11 cellular contexts compared by ENCODE assay signal in the genomic region with DNA sequence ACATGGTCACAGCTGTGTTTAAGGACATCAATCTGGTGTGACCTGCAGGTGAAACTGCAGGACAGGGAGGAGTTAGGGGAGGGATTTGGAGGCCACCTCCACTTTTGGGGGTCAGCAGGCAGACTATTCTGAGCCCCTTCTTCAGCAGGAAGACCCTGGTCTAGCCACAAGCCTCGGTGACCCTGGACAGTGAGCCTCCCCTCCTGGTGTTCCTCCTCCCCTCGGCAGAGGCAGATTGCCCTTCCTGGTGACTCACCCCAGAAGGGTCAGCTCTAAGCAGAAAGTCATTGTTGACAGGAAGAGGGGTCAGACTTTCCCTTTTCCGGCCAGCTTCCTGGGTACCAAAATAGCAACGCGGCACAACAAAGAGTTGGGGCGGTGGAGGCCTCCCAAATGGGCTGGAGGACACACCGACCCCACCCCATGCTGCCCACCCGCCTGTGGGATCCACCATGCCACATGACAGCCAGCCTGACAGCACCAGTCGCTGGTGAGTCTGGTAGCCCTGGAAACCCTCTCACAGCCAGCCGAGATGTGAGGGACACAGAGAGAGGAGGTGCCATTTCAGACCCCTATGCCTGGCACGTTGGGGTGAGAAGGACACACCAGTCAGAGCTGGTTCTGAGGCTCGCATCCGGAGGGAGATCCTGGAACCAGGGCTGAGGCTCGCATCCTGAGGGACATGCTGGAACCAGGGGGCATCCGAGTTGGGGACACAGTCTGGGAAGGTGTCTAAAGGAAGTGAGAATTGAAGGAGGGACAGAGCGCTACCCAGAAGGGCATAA. TPM values are rescaled to one million over a fixed set of nuclear protein-coding genes. Genes with fewer than 3 reads are reported as not detected.
DNase-seq lines count a peak whose midpoint lies in the region; TF ChIP-seq lines count a peak whose summit lies in the region.
"Had no signal": no experiment of that assay in that cellular context is flagged by ENCODE, and none has a peak within 500 bp of the region (broad histone marks: within the 10 kb centered on the region; RNA-seq: fewer than 3 reads in every experiment).

No MANE protein-coding gene starts in this region.

- WGBS in SK-N-SH (ENCODE audit: low lambda C conversion rate): 59% methylated on average over 15 of the region's 16 CpGs
- WGBS in lower leg skin, 2 donors: 64 to 67% methylated on average over 15 to 16 of the region's 16 CpGs

- CTCF ChIA-PET in SK-N-SH (lab: Yijun Ruan, JAX): interaction anchor here (0.8 kb wide), 1 partner anchor 57 kb away, joined by 3 read pairs; no protein-coding TSS in a partner anchor

- no peaks in the 10 kb centered on the region for H3K9me2 ChIP-seq in SK-N-SH

- H3K4me2 ChIP-seq in SK-N-SH: peak overlapping the region; percentile 58

- 0 out of 2 replicates have a peak overlapping the region, but pooled peaks have one; percentile 11 for H2AFZ ChIP-seq in SK-N-SH (ENCODE audit: low read depth)

- TF ChIP-seq EP300 in SK-N-SH (IDR thresholded peaks at IDR 0.05; ENCODE audit: borderline replicate concordance in 1 of 2, low read depth in 1 of 2, low read length in 1 of 2): no peak

- intact Hi-C loops in posterior vena cava (cut with DNase I) (no loop called here), lower leg skin (cut with DNase I; ENCODE audit: low total_unique reads) (no loop called here), vagina (cut with DNase I) (no loop called here)

- H3F3A ChIP-seq in SK-N-SH (replicated peaks; ENCODE audit: insufficient read depth): no peaks in the 10 kb centered on the region

- no peak for TF ChIP-seq RAD21 in SK-N-SH (IDR thresholded peaks at IDR 0.05; ENCODE audit: low read length)

- peaks cover 0 to 4% of the 10 kb centered on the region in 2 experiments; a peak in 2 of 4 replicates for H3K4me1 ChIP-seq in SK-N-SH (ENCODE audit: control insufficient read depth in 1 of 2, insufficient read depth in 2 of 2, low read depth in 1 of 2, low read length in 1 of 2)
- peaks cover 16% of the 10 kb centered on the region for H3K4me1 ChIP-seq in vagina

- H3K36me3 ChIP-seq in SK-N-SH (replicated peaks in 1 of 2; ENCODE audit: control insufficient read depth in 1 of 2, insufficient read depth in 2 of 2, low read length in 1 of 2): no peaks in the 10 kb centered on the region
- H3K36me3 ChIP-seq in vagina: no peaks in the 10 kb centered on the region
- H3K36me3 ChIP-seq: cardiac muscle cell had no signal

- DNase-seq in ELR (ENCODE audit: low read depth): peak; percentile 81
- DNase-seq in SK-N-SH: no peak
- peak; percentile 31 for DNase-seq in fibroblast of peridontal ligament (ENCODE audit: extremely low read depth)
- DNase-seq in posterior vena cava (ENCODE audit: low spot score): peak; percentile 87
- DNase-seq in anterior cingulate cortex (lab: John Stamatoyannopoulos, UW): no peak
- no peak for DNase-seq in lower leg skin (ENCODE audit: low spot score in 2 of 2)
- no peak for DNase-seq in activated CD4-positive, alpha-beta T cell treated with anti-CD3 and anti-CD28 coated beads, Interleukin-2, amount 50 U/mL, for 1 hour
- DNase-seq in vagina (ENCODE audit: extremely low spot score in 2 of 2): no peak
- DNase-seq: stimulated activated naive CD4-positive, alpha-beta T cell treated with Interleukin-2 at 50 U/mL for 16 hours had no signal

- H3K9ac ChIP-seq in SK-N-SH: 0 out of 2 replicates have a peak overlapping the region, but pooled peaks have one; percentile 23

- H3K79me2 ChIP-seq in SK-N-SH (ENCODE audit: insufficient read depth): no peaks in the 10 kb centered on the region

- H3K4me3 ChIP-seq in SK-N-SH (ENCODE audit: low read depth in 2 of 2, low read length in 1 of 2) (no peak overlapping the region), lower leg skin (ENCODE audit: low read depth, poor library complexity, severe bottlenecking) (no peak overlapping the region), vagina (no peak overlapping the region)
- H3K4me3 ChIP-seq: cardiac muscle cell had no signal

- H3K27ac ChIP-seq in SK-N-SH (ENCODE audit: low read depth in 2 of 2, low read length in 1 of 2) (no peak overlapping the region), vagina (no peak overlapping the region)
- H3K27ac ChIP-seq: cardiac muscle cell, HL-60 had no signal

- H3K9me3 ChIP-seq in SK-N-SH (no peaks in the 10 kb centered on the region), vagina (no peaks in the 10 kb centered on the region)

- no peaks in the 10 kb centered on the region for H4K20me1 ChIP-seq in SK-N-SH (ENCODE audit: insufficient read depth)

- H3K27me3 ChIP-seq in SK-N-SH (ENCODE audit: insufficient read depth) (no peaks in the 10 kb centered on the region), vagina (no peaks in the 10 kb centered on the region)
- H3K27me3 ChIP-seq: cardiac muscle cell had no signal

- no peak for TF ChIP-seq POLR2A in lower leg skin (IDR thresholded peaks at IDR 0.05)
- no peak for TF ChIP-seq POLR2A in vagina (IDR thresholded peaks at IDR 0.05)

- POLR2A ChIA-PET in SK-N-SH (lab: Yijun Ruan, JAX): no interaction called here

- TF ChIP-seq CTCF in SK-N-SH (IDR thresholded peaks at IDR 0.05) (no peak), lower leg skin (IDR thresholded peaks at IDR 0.05) (no peak), vagina (IDR thresholded peaks at IDR 0.05) (no peak)

TF ChIP-seq in SK-N-SH, 30 proteins besides CTCF, POLR2A, EP300 and RAD21:
- TF ChIP-seq GATA2 (CRISPR knock-in tag; IDR thresholded peaks at IDR 0.05) (no peak), FOSL2 (IDR thresholded peaks at IDR 0.05; ENCODE audit: borderline replicate concordance, low read depth) (peak; percentile 74; the same call in 1 of the 2 replicates), MEF2A (IDR thresholded peaks at IDR 0.05; ENCODE audit: borderline replicate concordance, low read depth) (peak; percentile 81; the same call in 1 of the 2 replicates), RXRA (IDR thresholded peaks at IDR 0.05; ENCODE audit: borderline replicate concordance, low read depth) (peak; percentile 78; the same call in 1 of the 2 replicates), ELF1 (IDR thresholded peaks at IDR 0.05) (peak; percentile 35; the same call in 1 of the 2 replicates), TCF12 (IDR thresholded peaks at IDR 0.05) (peak; percentile 25; the same call in 1 of the 2 replicates)
- TF ChIP-seq, protein P1, sequence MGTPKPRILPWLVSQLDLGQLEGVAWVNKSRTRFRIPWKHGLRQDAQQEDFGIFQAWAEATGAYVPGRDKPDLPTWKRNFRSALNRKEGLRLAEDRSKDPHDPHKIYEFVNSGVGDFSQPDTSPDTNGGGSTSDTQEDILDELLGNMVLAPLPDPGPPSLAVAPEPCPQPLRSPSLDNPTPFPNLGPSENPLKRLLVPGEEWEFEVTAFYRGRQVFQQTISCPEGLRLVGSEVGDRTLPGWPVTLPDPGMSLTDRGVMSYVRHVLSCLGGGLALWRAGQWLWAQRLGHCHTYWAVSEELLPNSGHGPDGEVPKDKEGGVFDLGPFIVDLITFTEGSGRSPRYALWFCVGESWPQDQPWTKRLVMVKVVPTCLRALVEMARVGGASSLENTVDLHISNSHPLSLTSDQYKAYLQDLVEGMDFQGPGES (IDR thresholded peaks at IDR 0.05; ENCODE audit: low read depth, low read length): no peak
- TF ChIP-seq, protein P2, sequence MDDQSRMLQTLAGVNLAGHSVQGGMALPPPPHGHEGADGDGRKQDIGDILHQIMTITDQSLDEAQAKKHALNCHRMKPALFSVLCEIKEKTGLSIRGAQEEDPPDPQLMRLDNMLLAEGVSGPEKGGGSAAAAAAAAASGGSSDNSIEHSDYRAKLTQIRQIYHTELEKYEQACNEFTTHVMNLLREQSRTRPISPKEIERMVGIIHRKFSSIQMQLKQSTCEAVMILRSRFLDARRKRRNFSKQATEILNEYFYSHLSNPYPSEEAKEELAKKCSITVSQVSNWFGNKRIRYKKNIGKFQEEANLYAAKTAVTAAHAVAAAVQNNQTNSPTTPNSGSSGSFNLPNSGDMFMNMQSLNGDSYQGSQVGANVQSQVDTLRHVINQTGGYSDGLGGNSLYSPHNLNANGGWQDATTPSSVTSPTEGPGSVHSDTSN (IDR thresholded peaks at IDR 0.05): 0 out of 2 replicates have a peak, but pooled peaks have one; percentile 13
TF ChIP-seq in SK-N-SH: peak in this region for 6.

RNA-seq across cellular contexts. Expression of a gene that starts 14.7 kb away (rescaled TPM):
- polyA plus RNA-seq in SK-N-SH (2012; rRNA removed): 25.3 and 31.9 TPM in 2 replicates
- 20.4 and 32.3 TPM in 2 replicates for polyA plus RNA-seq in SK-N-SH (2012; cell fraction: cytosol; rRNA removed)
- polyA plus RNA-seq in SK-N-SH (2012; cell fraction: nucleus; rRNA removed): 48.4 and 52.0 TPM in 2 replicates
- total RNA-seq in posterior vena cava (10 to 100 TPM; 64.1 to 68.7 TPM), lower leg skin (10 to 100 TPM in 3 of 4 donors, 1 to 10 TPM in 1; 9.7 to 41.9 (median 22.0) TPM), vagina (159 TPM)

Comparison
In these comparisons a context has a peak if more than half of its experiments do, and no peak if none do; other contexts are left out.
1. DNase-seq: peak in ELR (single experiment), fibroblast of peridontal ligament (single experiment) and posterior vena cava (single experiment); none in SK-N-SH (single experiment), anterior cingulate cortex (0 of 58), lower leg skin (0 of 2), activated CD4-positive, alpha-beta T cell treated with anti-CD3 and anti-CD28 coated beads, Interleukin-2, amount 50 U/mL, for 1 hour (single experiment) and vagina (0 of 2).